In genomic region chr6:135884136-135884535, GRCh38 we compare ENCODE assay signal across 2 cellular contexts.
TF ChIP-seq lines count a peak whose summit lies in the region.

No MANE protein-coding gene starts in this region.

TF ChIP-seq in A549, 52 proteins besides CTCF, POLR2A, EP300 and RAD21 (continued from another document):
- no peak for TF ChIP-seq PBX3 (IDR thresholded peaks at IDR 0.05)
- TF ChIP-seq GATA3 (IDR thresholded peaks at IDR 0.05; ENCODE audit: borderline replicate concordance), result no peak
- no peak for TF ChIP-seq ATOH8 (CRISPR knock-in tag; IDR thresholded peaks at IDR 0.05; ENCODE audit: low read depth)
- TF ChIP-seq FOSB (CRISPR knock-in tag; IDR thresholded peaks at IDR 0.05), result no peak
- TF ChIP-seq POLR2AphosphoS2 (conservative IDR thresholded peaks at IDR 0.05; ENCODE audit: low read length), result no peak
- no peak for TF ChIP-seq MYC (IDR thresholded peaks at IDR 0.05; ENCODE audit: borderline replicate concordance, low read length)
- no peak for TF ChIP-seq RARB (CRISPR knock-in tag; IDR thresholded peaks at IDR 0.05)
- no peak for TF ChIP-seq HDAC2 (IDR thresholded peaks at IDR 0.05)
- no peak for TF ChIP-seq MAZ (IDR thresholded peaks at IDR 0.05; ENCODE audit: borderline replicate concordance, low read depth, low read length)
- no peak for TF ChIP-seq JUNB (IDR thresholded peaks at IDR 0.05)
- no peak for TF ChIP-seq CEBPB (IDR thresholded peaks at IDR 0.05)
- TF ChIP-seq EHF (CRISPR knock-in tag; IDR thresholded peaks at IDR 0.05), result no peak
- no peak for TF ChIP-seq MAX (IDR thresholded peaks at IDR 0.05)
- no peak for TF ChIP-seq ZC3H11A (IDR thresholded peaks at IDR 0.05)
- no peak for TF ChIP-seq CHD4 (IDR thresholded peaks at IDR 0.05; ENCODE audit: borderline replicate concordance)
- no peak for TF ChIP-seq E2F6 (IDR thresholded peaks at IDR 0.05; ENCODE audit: borderline replicate concordance, low read depth)

TF ChIP-seq in IMR-90, 13 proteins besides CTCF, POLR2A, EP300 and RAD21 (continued from another document):
- TF ChIP-seq CEBPB (IDR thresholded peaks at IDR 0.05; ENCODE audit: low read depth, low read length), result peak; percentile 43; the same call in 1 of the 2 replicates
- TF ChIP-seq USF2 (IDR thresholded peaks at IDR 0.05; ENCODE audit: low read depth, low read length), result no peak
